ENCODE assay signal across 10 cellular contexts in genomic region chr17:79183221-79184158, GRCh38.
A peak's percentile ranks its signal among the peaks of the same experiment; 100 is the strongest.
DNase-seq lines count a peak whose midpoint lies in the region; ATAC-seq and TF ChIP-seq lines count a peak whose summit lies in the region.
"Had no signal": no experiment of that assay in that cellular context is flagged by ENCODE, and none has a peak within 500 bp of the region (broad histone marks: within the 10 kb centered on the region; RNA-seq: fewer than 3 reads in every experiment).

No MANE protein-coding gene starts in this region.

- H3K4me1 ChIP-seq in cardiac muscle cell (ENCODE audit: low read depth), result no peaks in the 10 kb centered on the region
- peaks cover 0 to 6% of the 10 kb centered on the region in 2 donors for H3K4me1 ChIP-seq in right atrium auricular region

- H3K4me3 Mint-ChIP-seq in stimulated activated naive CD8-positive, alpha-beta T cell treated with anti-CD3 and anti-CD28 coated beads, Interleukin-15, Interleukin-2, amounts not matched to agents 100 ng/mL and 50 ng/mL, for 24 hours, result peak overlapping the region; percentile 35
- H3K4me3 Mint-ChIP-seq: natural killer cell had no signal

- no peak overlapping the region for H3K27ac ChIP-seq in cardiac muscle cell
- H3K27ac ChIP-seq in right atrium auricular region, result no peak overlapping the region

- H3K36me3 ChIP-seq in cardiac muscle cell (no peaks in the 10 kb centered on the region), right atrium auricular region (no peaks in the 10 kb centered on the region)

- no peaks in the 10 kb centered on the region for H3K9me3 Mint-ChIP-seq in stimulated activated naive CD8-positive, alpha-beta T cell treated with anti-CD3 and anti-CD28 coated beads, Interleukin-15, Interleukin-2, amounts not matched to agents 100 ng/mL and 50 ng/mL, for 24 hours
- H3K9me3 Mint-ChIP-seq: natural killer cell had no signal

- no peak for TF ChIP-seq CTCF in cardiac muscle cell (IDR thresholded peaks at IDR 0.05; ENCODE audit: low read depth, low read length)
- TF ChIP-seq CTCF in right atrium auricular region (IDR thresholded peaks at IDR 0.05), result no peak

- peaks cover 38% of the 10 kb centered on the region for H3K27me3 Mint-ChIP-seq in stimulated activated naive CD8-positive, alpha-beta T cell treated with anti-CD3 and anti-CD28 coated beads, Interleukin-15, Interleukin-2, amounts not matched to agents 100 ng/mL and 50 ng/mL, for 24 hours

- H3K9me3 ChIP-seq in cardiac muscle cell (ENCODE audit: low read depth) (no peaks in the 10 kb centered on the region), right atrium auricular region (no peaks in the 10 kb centered on the region)

- no peak overlapping the region for H3K27ac Mint-ChIP-seq in stimulated activated naive CD8-positive, alpha-beta T cell treated with anti-CD3 and anti-CD28 coated beads, Interleukin-15, Interleukin-2, amounts not matched to agents 100 ng/mL and 50 ng/mL, for 24 hours
- H3K27ac Mint-ChIP-seq: natural killer cell had no signal

- ATAC-seq in GM19467 (IDR thresholded peaks at IDR 0.05; ENCODE audit: unreplicated experiment), result no peak
- ATAC-seq: natural killer cell had no signal

- H3K4me3 ChIP-seq in cardiac muscle cell (peak overlapping the region; percentile 64), right atrium auricular region (peak overlapping the region in 1 of 2 donors; percentile 14), iPS-11a (ENCODE audit: low read depth, low read length) (peak overlapping the region; percentile 63)

- no peaks in the 10 kb centered on the region for H3K4me1 Mint-ChIP-seq in stimulated activated naive CD8-positive, alpha-beta T cell treated with anti-CD3 and anti-CD28 coated beads, Interleukin-15, Interleukin-2, amounts not matched to agents 100 ng/mL and 50 ng/mL, for 24 hours (ENCODE audit: low read depth)
- H3K4me1 Mint-ChIP-seq: natural killer cell had no signal

- no peaks in the 10 kb centered on the region for H3K36me3 Mint-ChIP-seq in stimulated activated naive CD8-positive, alpha-beta T cell treated with anti-CD3 and anti-CD28 coated beads, Interleukin-15, Interleukin-2, amounts not matched to agents 100 ng/mL and 50 ng/mL, for 24 hours (ENCODE audit: low read depth)
- H3K36me3 Mint-ChIP-seq: natural killer cell had no signal

- H3K27me3 ChIP-seq in cardiac muscle cell (peaks cover 67% of the 10 kb centered on the region), right atrium auricular region (peaks cover 3 to 8% of the 10 kb centered on the region in 2 donors)

- peak; percentile 25 to 74 for DNase-seq in cardiac muscle cell (ENCODE audit: low read depth in 1 of 2, low spot score in 1 of 2)
- no peak for DNase-seq in right atrium auricular region (ENCODE audit: low spot score)
- peak; percentile 64 for DNase-seq in NCI-H524 treated with DMSO at 0.1 percent for 48 hours (lab: John Stamatoyannopoulos, UW)
- DNase-seq in NCI-H2029 treated with DMSO at 0.1 percent for 48 hours (lab: John Stamatoyannopoulos, UW), result no peak
- DNase-seq in T-helper 1 cell, result no peak
- DNase-seq: activated CD4-positive, CD25-positive, alpha-beta regulatory T cell treated with anti-CD3 and anti-CD28 coated beads, Interleukin-2, amount 50 U/mL, for 72 hours; natural killer cell had no signal

Comparison
In these comparisons a context has a peak if more than half of its experiments do, and no peak if none do; other contexts are left out.
1. DNase-seq: peak in cardiac muscle cell (2 of 2) and NCI-H524 treated with DMSO at 0.1 percent for 48 hours (single experiment); none in right atrium auricular region (single experiment), NCI-H2029 treated with DMSO at 0.1 percent for 48 hours (single experiment) and T-helper 1 cell (0 of 5).